Comparison of ENCODE assay signal across 17 cellular contexts in genomic region chr7:24968165-24968564, GRCh38. TPM values are rescaled to one million over a fixed set of nuclear protein-coding genes. Genes with fewer than 3 reads are reported as not detected.
DNase-seq lines count a peak whose midpoint lies in the region; ATAC-seq and TF ChIP-seq lines count a peak whose summit lies in the region.
"Had no signal": no experiment of that assay in that cellular context is flagged by ENCODE, and none has a peak within 500 bp of the region (broad histone marks: within the 10 kb centered on the region; RNA-seq: fewer than 3 reads in every experiment).

No MANE protein-coding gene starts in this region.

- no peak overlapping the region for H3K4me3 Mint-ChIP-seq in activated CD4-positive, alpha-beta T cell treated with anti-CD3 and anti-CD28 coated beads, Interleukin-2, amount 10 ng/mL, durations not matched to agents 24 days and 14 days
- no peak overlapping the region for H3K4me3 Mint-ChIP-seq in activated CD4-positive, alpha-beta T cell treated with anti-CD3 and anti-CD28 coated beads for 36 hours
- H3K4me3 Mint-ChIP-seq: activated CD4-positive, alpha-beta memory T cell treated with anti-CD3 and anti-CD28 coated beads, Interleukin-2, amount 10 ng/mL, durations not matched to agents 7 days and 5 days; activated T-helper 1 cell treated with anti-CD3 and anti-CD28 coated beads, Interleukin-12 subunit alpha, Interleukin-12 subunit beta, Interleukin-2, Interleukin-4 antibody, amounts not matched to agents 30 ng/mL and 10 ng/mL and 1 ng/mL, durations not matched to agents 14 hours and 24 hours and 36 hours had no signal

- TF ChIP-seq EP300 in suprapubic skin (IDR thresholded peaks at IDR 0.05) = no peak

- TF ChIP-seq CTCF in suprapubic skin (IDR thresholded peaks at IDR 0.05) = no peak

- no peak overlapping the region for H3K27ac Mint-ChIP-seq in activated CD4-positive, alpha-beta T cell treated with anti-CD3 and anti-CD28 coated beads, Interleukin-2, amount 10 ng/mL, durations not matched to agents 24 days and 14 days
- no peak overlapping the region for H3K27ac Mint-ChIP-seq in activated CD4-positive, alpha-beta T cell treated with anti-CD3 and anti-CD28 coated beads for 36 hours

- H3K27ac ChIP-seq in suprapubic skin = peak overlapping the region; percentile 78
- H3K27ac ChIP-seq: A549, upper lobe of left lung had no signal

- intact Hi-C loops in activated CD4-positive, alpha-beta T cell treated with anti-CD3 and anti-CD28 coated beads, Interleukin-2, amount 10 ng/mL, durations not matched to agents 24 days and 14 days (cut with micrococcal nuclease) = no loop called here
- intact Hi-C loops in activated CD4-positive, alpha-beta T cell treated with anti-CD3 and anti-CD28 coated beads for 36 hours (cut with DNase I, micrococcal nuclease) = no loop called here

- no peaks in the 10 kb centered on the region for H3K27me3 Mint-ChIP-seq in activated CD4-positive, alpha-beta T cell treated with anti-CD3 and anti-CD28 coated beads, Interleukin-2, amount 10 ng/mL, durations not matched to agents 24 days and 14 days
- H3K27me3 Mint-ChIP-seq in activated CD4-positive, alpha-beta T cell treated with anti-CD3 and anti-CD28 coated beads for 36 hours = no peaks in the 10 kb centered on the region
- H3K27me3 Mint-ChIP-seq: activated CD4-positive, alpha-beta memory T cell treated with anti-CD3 and anti-CD28 coated beads, Interleukin-2, amount 10 ng/mL, durations not matched to agents 7 days and 5 days had no signal

- POLR2A ChIA-PET in activated CD4-positive, alpha-beta T cell treated with anti-CD3 and anti-CD28 coated beads for 36 hours (lab: Charles Lee) = no interaction called here

- ATAC-seq in activated CD4-positive, alpha-beta T cell treated with anti-CD3 and anti-CD28 coated beads for 36 hours = no peak
- ATAC-seq in HG02642 (IDR thresholded peaks at IDR 0.05; ENCODE audit: poor library complexity, unreplicated experiment) = no peak
- ATAC-seq: A549 had no signal

- peaks cover 18% of the 10 kb centered on the region for H3K36me3 Mint-ChIP-seq in activated CD4-positive, alpha-beta T cell treated with anti-CD3 and anti-CD28 coated beads, Interleukin-2, amount 10 ng/mL, durations not matched to agents 24 days and 14 days (ENCODE audit: low read depth)
- peaks cover 4% of the 10 kb centered on the region for H3K36me3 Mint-ChIP-seq in activated CD4-positive, alpha-beta T cell treated with anti-CD3 and anti-CD28 coated beads for 36 hours (ENCODE audit: low read depth)

- H3K36me3 ChIP-seq in suprapubic skin = no peaks in the 10 kb centered on the region
- H3K36me3 ChIP-seq: upper lobe of left lung had no signal

- 53% methylated on average over 9 of the region's 9 CpGs for WGBS in suprapubic skin

- peaks cover 77% of the 10 kb centered on the region for H3K4me1 Mint-ChIP-seq in activated CD4-positive, alpha-beta T cell treated with anti-CD3 and anti-CD28 coated beads, Interleukin-2, amount 10 ng/mL, durations not matched to agents 24 days and 14 days
- H3K4me1 Mint-ChIP-seq in activated CD4-positive, alpha-beta T cell treated with anti-CD3 and anti-CD28 coated beads for 36 hours = peaks cover 81% of the 10 kb centered on the region

- peaks cover 66% of the 10 kb centered on the region for H3K4me1 ChIP-seq in suprapubic skin

- H3K27me3 ChIP-seq in suprapubic skin = no peaks in the 10 kb centered on the region
- H3K27me3 ChIP-seq: upper lobe of left lung had no signal

- peak; percentile 50 for DNase-seq in activated CD4-positive, alpha-beta T cell treated with anti-CD3 and anti-CD28 coated beads, Interleukin-2, amount 10 ng/mL, durations not matched to agents 24 days and 14 days
- DNase-seq in activated CD4-positive, alpha-beta T cell treated with anti-CD3 and anti-CD28 coated beads for 36 hours = no peak
- DNase-seq in NCI-H69 (lab: John Stamatoyannopoulos, UW) (peak; percentile 4), fibroblast of gingiva (ENCODE audit: low read depth) (peak; percentile 24), suprapubic skin (ENCODE audit: low spot score in 2 of 2) (no peak), AML-193 (lab: John Stamatoyannopoulos, UW) (no peak), SHP77 (lab: John Stamatoyannopoulos, UW) (no peak)
- DNase-seq: activated CD4-positive, alpha-beta memory T cell treated with anti-CD3 and anti-CD28 coated beads, Interleukin-2, amount 10 ng/mL, durations not matched to agents 7 days and 5 days; Caco-2; cerebellar nuclear complex; Kasumi-1; NCI-H146; PC-9; upper lobe of left lung had no signal

- CTCF ChIA-PET in activated CD4-positive, alpha-beta T cell treated with anti-CD3 and anti-CD28 coated beads for 36 hours (lab: Charles Lee) = interaction anchor here (1.0 to 1.8 kb wide), 2 partner anchors 11 to 147 kb away, joined by 3 to 6 read pairs; no protein-coding TSS in a partner anchor

- H3K9me3 Mint-ChIP-seq in activated CD4-positive, alpha-beta T cell treated with anti-CD3 and anti-CD28 coated beads, Interleukin-2, amount 10 ng/mL, durations not matched to agents 24 days and 14 days = peaks cover 3% of the 10 kb centered on the region
- no peaks in the 10 kb centered on the region for H3K9me3 Mint-ChIP-seq in activated CD4-positive, alpha-beta T cell treated with anti-CD3 and anti-CD28 coated beads for 36 hours (ENCODE audit: low read depth)
- H3K9me3 Mint-ChIP-seq: activated CD4-positive, alpha-beta memory T cell treated with anti-CD3 and anti-CD28 coated beads, Interleukin-2, amount 10 ng/mL, durations not matched to agents 7 days and 5 days; activated T-helper 1 cell treated with anti-CD3 and anti-CD28 coated beads, Interleukin-12 subunit alpha, Interleukin-12 subunit beta, Interleukin-2, Interleukin-4 antibody, amounts not matched to agents 30 ng/mL and 10 ng/mL and 1 ng/mL, durations not matched to agents 14 hours and 24 hours and 36 hours had no signal

- H3K9me3 ChIP-seq in suprapubic skin = no peaks in the 10 kb centered on the region
- H3K9me3 ChIP-seq: A549, Caco-2, upper lobe of left lung had no signal

- no peak for TF ChIP-seq POLR2A in suprapubic skin (IDR thresholded peaks at IDR 0.05)

- H3K4me3 ChIP-seq in suprapubic skin = no peak overlapping the region
- H3K4me3 ChIP-seq: A549, PC-9, upper lobe of left lung had no signal

RNA-seq across cellular contexts. Expression of gene OSBPL3, which starts 11.8 kb away (rescaled TPM):
- total RNA-seq in activated CD4-positive, alpha-beta T cell treated with anti-CD3 and anti-CD28 coated beads, Interleukin-2, amount 10 ng/mL, durations not matched to agents 24 days and 14 days = 93.7 and 93.8 TPM in 2 replicates
- total RNA-seq in activated CD4-positive, alpha-beta T cell treated with anti-CD3 and anti-CD28 coated beads for 36 hours = 10 to 100 TPM; 34.7 to 38.2 TPM
- total RNA-seq in suprapubic skin = 10 to 100 TPM; 22.0 to 49.0 (median 27.3) TPM

Comparison
In these comparisons a context has a peak if more than half of its experiments do, and no peak if none do; other contexts are left out.
1. DNase-seq: peak in activated CD4-positive, alpha-beta T cell treated with anti-CD3 and anti-CD28 coated beads, Interleukin-2, amount 10 ng/mL, durations not matched to agents 24 days and 14 days (single experiment), NCI-H69 (single experiment) and fibroblast of gingiva (single experiment); none in activated CD4-positive, alpha-beta T cell treated with anti-CD3 and anti-CD28 coated beads for 36 hours (single experiment), suprapubic skin (0 of 2), AML-193 (0 of 2) and SHP77 (0 of 2).